In genomic region chr4:98930311-98930865, GRCh38 we compare ENCODE assay signal across 9 cellular contexts. TPM values are rescaled to one million over a fixed set of nuclear protein-coding genes. Genes with fewer than 3 reads are reported as not detected.
DNase-seq lines count a peak whose midpoint lies in the region; ATAC-seq, FAIRE-seq and TF ChIP-seq lines count a peak whose summit lies in the region.
"Had no signal": no experiment of that assay in that cellular context is flagged by ENCODE, and none has a peak within 500 bp of the region (broad histone marks: within the 10 kb centered on the region; RNA-seq: fewer than 3 reads in every experiment).

No MANE protein-coding gene starts in this region.

- H3K27me3 ChIP-seq in left ventricle myocardium inferior (ENCODE audit: low read depth) (no peaks in the 10 kb centered on the region), adipocyte (replicated peaks; ENCODE audit: control insufficient read depth, insufficient read depth, low read length) (no peaks in the 10 kb centered on the region), liver (ENCODE audit: control insufficient read depth in 4 of 4, insufficient read depth in 4 of 4, low read length in 3 of 4) (no peaks in the 10 kb centered on the region), uterus (no peaks in the 10 kb centered on the region)
- H3K27me3 ChIP-seq: ovary had no signal

- intact Hi-C loops in left ventricle myocardium inferior (cut with micrococcal nuclease) (no loop called here), Right ventricle myocardium superior (cut with DNase I) (no loop called here), uterus (cut with DNase I; ENCODE audit: low total_unique reads) (no loop called here)

- peak overlapping the region; percentile 96 for H3K4me3 ChIP-seq in left ventricle myocardium inferior
- H3K4me3 ChIP-seq in adipocyte (ENCODE audit: low read length), result peak overlapping the region; percentile 96
- peak overlapping the region in 1 of 3 donors; percentile 89 for H3K4me3 ChIP-seq in liver (ENCODE audit: low read depth in 1 of 3, low read length in 3 of 3)
- H3K4me3 ChIP-seq in uterus, result peak overlapping the region in 1 of 2 donors; percentile 99

- 87% methylated on average over 2 of the region's 2 CpGs for WGBS in liver

- H3K4me1 ChIP-seq in left ventricle myocardium inferior, result peaks cover 57% of the 10 kb centered on the region
- peaks cover 21% of the 10 kb centered on the region for H3K4me1 ChIP-seq in adipocyte (ENCODE audit: control insufficient read depth, insufficient read depth, low read length)
- peaks cover 2 to 16% (median 4%) of the 10 kb centered on the region in 4 donors for H3K4me1 ChIP-seq in liver (ENCODE audit: control insufficient read depth in 4 of 4, insufficient read depth in 4 of 4, low read length in 3 of 4)
- peaks cover 0 to 5% of the 10 kb centered on the region in 2 donors for H3K4me1 ChIP-seq in uterus

- peak overlapping the region; percentile 97 for H3K9ac ChIP-seq in adipocyte (ENCODE audit: low read length)
- peak overlapping the region in 1 of 2 donors; percentile 50 for H3K9ac ChIP-seq in liver (ENCODE audit: low read depth in 1 of 2, low read length in 2 of 2)

- H3K36me3 ChIP-seq in left ventricle myocardium inferior (peaks cover 3% of the 10 kb centered on the region), adipocyte (ENCODE audit: control insufficient read depth, insufficient read depth, low read length, severe bottlenecking) (peaks cover 7% of the 10 kb centered on the region), liver (ENCODE audit: control insufficient read depth in 4 of 4, insufficient read depth in 3 of 4, low read depth in 1 of 4, low read length in 3 of 4) (peaks cover 0 to 3% (median 0%) of the 10 kb centered on the region in 4 donors), uterus (no peaks in the 10 kb centered on the region)
- H3K36me3 ChIP-seq: ovary had no signal

- no peak for TF ChIP-seq RAD21 in liver (IDR thresholded peaks at IDR 0.05)

- no peak for TF ChIP-seq POLR2A in uterus (IDR thresholded peaks at IDR 0.05)

- DNase-seq in left ventricle myocardium inferior (no peak), Right ventricle myocardium superior (no peak), adipocyte (ENCODE audit: low read depth) (no peak), uterus (no peak), RCC 7860 (ENCODE audit: low spot score) (no peak), urothelium cell line (ENCODE audit: low spot score) (no peak), NCI-H2107 (lab: John Stamatoyannopoulos, UW) (no peak)

- H3K9me3 ChIP-seq in left ventricle myocardium inferior (replicated peaks) (no peaks in the 10 kb centered on the region), adipocyte (ENCODE audit: control insufficient read depth, low read length) (no peaks in the 10 kb centered on the region), liver (ENCODE audit: control insufficient read depth in 4 of 4, low read length in 3 of 4) (no peaks in the 10 kb centered on the region), uterus (no peaks in the 10 kb centered on the region)
- H3K9me3 ChIP-seq: ovary had no signal

- peak overlapping the region; percentile 92 for H3K27ac ChIP-seq in left ventricle myocardium inferior (replicated peaks)
- peak overlapping the region; percentile 93 to 98 for H3K27ac ChIP-seq in liver (ENCODE audit: low read depth in 1 of 2, low read length in 2 of 2)
- peak overlapping the region; percentile 94 to 96 for H3K27ac ChIP-seq in uterus

- TF ChIP-seq CTCF in left ventricle myocardium inferior (IDR thresholded peaks at IDR 0.05; ENCODE audit: borderline replicate concordance) (no peak), liver (IDR thresholded peaks at IDR 0.05; ENCODE audit: low read depth, low read length, missing input control) (no peak), uterus (IDR thresholded peaks at IDR 0.05) (no peak)

- FAIRE-seq in RCC 7860 (lab: Jason Lieb, UNC) (no peak), urothelium cell line (lab: Jason Lieb, UNC) (no peak)

- ATAC-seq in Right ventricle myocardium superior (ENCODE audit: poor library complexity), result no peak

TF ChIP-seq in liver, 16 proteins besides CTCF, POLR2A, EP300 and RAD21:
- TF ChIP-seq, protein P1, sequence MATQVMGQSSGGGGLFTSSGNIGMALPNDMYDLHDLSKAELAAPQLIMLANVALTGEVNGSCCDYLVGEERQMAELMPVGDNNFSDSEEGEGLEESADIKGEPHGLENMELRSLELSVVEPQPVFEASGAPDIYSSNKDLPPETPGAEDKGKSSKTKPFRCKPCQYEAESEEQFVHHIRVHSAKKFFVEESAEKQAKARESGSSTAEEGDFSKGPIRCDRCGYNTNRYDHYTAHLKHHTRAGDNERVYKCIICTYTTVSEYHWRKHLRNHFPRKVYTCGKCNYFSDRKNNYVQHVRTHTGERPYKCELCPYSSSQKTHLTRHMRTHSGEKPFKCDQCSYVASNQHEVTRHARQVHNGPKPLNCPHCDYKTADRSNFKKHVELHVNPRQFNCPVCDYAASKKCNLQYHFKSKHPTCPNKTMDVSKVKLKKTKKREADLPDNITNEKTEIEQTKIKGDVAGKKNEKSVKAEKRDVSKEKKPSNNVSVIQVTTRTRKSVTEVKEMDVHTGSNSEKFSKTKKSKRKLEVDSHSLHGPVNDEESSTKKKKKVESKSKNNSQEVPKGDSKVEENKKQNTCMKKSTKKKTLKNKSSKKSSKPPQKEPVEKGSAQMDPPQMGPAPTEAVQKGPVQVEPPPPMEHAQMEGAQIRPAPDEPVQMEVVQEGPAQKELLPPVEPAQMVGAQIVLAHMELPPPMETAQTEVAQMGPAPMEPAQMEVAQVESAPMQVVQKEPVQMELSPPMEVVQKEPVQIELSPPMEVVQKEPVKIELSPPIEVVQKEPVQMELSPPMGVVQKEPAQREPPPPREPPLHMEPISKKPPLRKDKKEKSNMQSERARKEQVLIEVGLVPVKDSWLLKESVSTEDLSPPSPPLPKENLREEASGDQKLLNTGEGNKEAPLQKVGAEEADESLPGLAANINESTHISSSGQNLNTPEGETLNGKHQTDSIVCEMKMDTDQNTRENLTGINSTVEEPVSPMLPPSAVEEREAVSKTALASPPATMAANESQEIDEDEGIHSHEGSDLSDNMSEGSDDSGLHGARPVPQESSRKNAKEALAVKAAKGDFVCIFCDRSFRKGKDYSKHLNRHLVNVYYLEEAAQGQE (IDR thresholded peaks at IDR 0.05), result no peak
- no peak for TF ChIP-seq FOXA2 (IDR thresholded peaks at IDR 0.05)
- no peak for TF ChIP-seq TAF1 (conservative IDR thresholded peaks at IDR 0.05)
- TF ChIP-seq HNF4G (IDR thresholded peaks at IDR 0.05), result no peak
- TF ChIP-seq EGR1 (IDR thresholded peaks at IDR 0.05; ENCODE audit: low read depth in 2 of 2), result no peak
- no peak for TF ChIP-seq NR2F2 (IDR thresholded peaks at IDR 0.05)
- no peak for TF ChIP-seq RXRA (IDR thresholded peaks at IDR 0.05)
- no peak for TF ChIP-seq SP1 (IDR thresholded peaks at IDR 0.05)
- TF ChIP-seq GABPA (IDR thresholded peaks at IDR 0.05 in 1 of 2, conservative IDR thresholded peaks at IDR 0.05 in 1 of 2), result no peak
- no peak for TF ChIP-seq YY1 (IDR thresholded peaks at IDR 0.05)
- no peak for TF ChIP-seq FOXA1 (IDR thresholded peaks at IDR 0.05)
- no peak for TF ChIP-seq HNF4A (conservative IDR thresholded peaks at IDR 0.05)
- no peak for TF ChIP-seq ZBTB33 (IDR thresholded peaks at IDR 0.05)

RNA-seq across cellular contexts. Expression of gene EIF4E, which starts 1.5 kb away (rescaled TPM):
- 56.1 TPM for total RNA-seq in left ventricle myocardium inferior
- total RNA-seq in Right ventricle myocardium superior, result 50.3 TPM
- 10 to 100 TPM; 64.5 to 64.6 TPM for total RNA-seq in liver
- 10 to 100 TPM; 32.0 to 40.0 TPM for polyA plus RNA-seq in liver
- total RNA-seq in uterus, result 100 to 1,000 TPM in 1 of 4 donors, 10 to 100 TPM in 3; 24.6 to 149 (median 87.9) TPM
